8 cellular contexts compared by ENCODE assay signal in genomic region chr7:112162161-112163020, GRCh38. TPM values are rescaled to one million over a fixed set of nuclear protein-coding genes. Genes with fewer than 3 reads are reported as not detected.
DNase-seq lines count a peak whose midpoint lies in the region; ATAC-seq and TF ChIP-seq lines count a peak whose summit lies in the region.
"Had no signal": no experiment of that assay in that cellular context is flagged by ENCODE, and none has a peak within 500 bp of the region (broad histone marks: within the 10 kb centered on the region; RNA-seq: fewer than 3 reads in every experiment).

No MANE protein-coding gene starts in this region.

- TF ChIP-seq POLR2A in sigmoid colon (IDR thresholded peaks at IDR 0.05): no peak

- TF ChIP-seq EP300 in sigmoid colon (IDR thresholded peaks at IDR 0.05): no peak

- intact Hi-C loops in right cardiac atrium (cut with DNase I): no loop called here
- intact Hi-C loops in sigmoid colon (cut with DNase I): no loop called here

- H3K4me1 ChIP-seq in right cardiac atrium (ENCODE audit: control insufficient read depth, insufficient read depth, low read length) (peaks cover 8% of the 10 kb centered on the region), sigmoid colon (peaks cover 0 to 31% (median 24%) of the 10 kb centered on the region in 4 donors)

- H3K27me3 ChIP-seq in right cardiac atrium (ENCODE audit: control insufficient read depth, insufficient read depth) (no peaks in the 10 kb centered on the region), sigmoid colon (no peaks in the 10 kb centered on the region)

- H3K27ac ChIP-seq in VCaP (peak overlapping the region; percentile 86), right cardiac atrium (ENCODE audit: low read length) (no peak overlapping the region), sigmoid colon (peak overlapping the region in 3 of 4 donors; percentile 7 to 43 (median 15))
- H3K27ac ChIP-seq: KMS-11 had no signal

- WGBS in right cardiac atrium: 64% methylated on average over 4 of the region's 4 CpGs
- WGBS in sigmoid colon, 2 donors: 51 to 70% methylated on average over 4 of the region's 4 CpGs

- DNase-seq in NCI-H1092 treated with DMSO at 0.1 percent for 48 hours (lab: John Stamatoyannopoulos, UW) (peak; percentile 71), right cardiac atrium (peak; percentile 69 to 79 (median 72)), sigmoid colon (peak; percentile 72), NCI-H1048 (lab: John Stamatoyannopoulos, UW) (no peak)

- ATAC-seq in right cardiac atrium (peak; percentile 93 to 98), HG02852 (IDR thresholded peaks at IDR 0.05; ENCODE audit: unreplicated experiment) (no peak), HG03571 (IDR thresholded peaks at IDR 0.05; ENCODE audit: unreplicated experiment) (no peak)

- H3K4me3 ChIP-seq in right cardiac atrium (ENCODE audit: low read length): no peak overlapping the region
- H3K4me3 ChIP-seq in sigmoid colon: no peak overlapping the region

- H3K9me3 ChIP-seq in right cardiac atrium (ENCODE audit: control insufficient read depth, low read length) (no peaks in the 10 kb centered on the region), sigmoid colon (no peaks in the 10 kb centered on the region)

- H3K36me3 ChIP-seq in sigmoid colon: no peaks in the 10 kb centered on the region

- no peak for TF ChIP-seq CTCF in VCaP (conservative IDR thresholded peaks at IDR 0.05)
- TF ChIP-seq CTCF in sigmoid colon (IDR thresholded peaks at IDR 0.05): no peak

RNA-seq across cellular contexts. Expression of gene DOCK4, which starts 43.8 kb away (rescaled TPM):
- total RNA-seq in right cardiac atrium: 10 to 100 TPM; 13.5 to 19.9 (median 16.5) TPM
- 5.7 TPM for polyA plus RNA-seq in right cardiac atrium
- total RNA-seq in sigmoid colon: 10 to 100 TPM; 14.1 to 28.5 (median 21.9) TPM
- polyA plus RNA-seq in sigmoid colon: 1 to 10 TPM; 3.0 to 5.7 (median 3.7) TPM

RNA-seq across cellular contexts. Expression of gene ZNF277, which starts 44.1 kb away (rescaled TPM):
- 10 to 100 TPM; 17.1 to 22.4 (median 18.4) TPM for total RNA-seq in right cardiac atrium
- polyA plus RNA-seq in right cardiac atrium: 11.9 TPM
- 10 to 100 TPM; 39.0 to 49.3 (median 40.8) TPM for total RNA-seq in sigmoid colon
- 10 to 100 TPM; 15.8 to 26.8 (median 21.6) TPM for polyA plus RNA-seq in sigmoid colon

Comparison
In these comparisons a context has a peak if more than half of its experiments do, and no peak if none do; other contexts are left out.
1. ATAC-seq: peak in right cardiac atrium (2 of 2); none in HG02852 (single experiment) and HG03571 (single experiment).